In the genomic region with DNA sequence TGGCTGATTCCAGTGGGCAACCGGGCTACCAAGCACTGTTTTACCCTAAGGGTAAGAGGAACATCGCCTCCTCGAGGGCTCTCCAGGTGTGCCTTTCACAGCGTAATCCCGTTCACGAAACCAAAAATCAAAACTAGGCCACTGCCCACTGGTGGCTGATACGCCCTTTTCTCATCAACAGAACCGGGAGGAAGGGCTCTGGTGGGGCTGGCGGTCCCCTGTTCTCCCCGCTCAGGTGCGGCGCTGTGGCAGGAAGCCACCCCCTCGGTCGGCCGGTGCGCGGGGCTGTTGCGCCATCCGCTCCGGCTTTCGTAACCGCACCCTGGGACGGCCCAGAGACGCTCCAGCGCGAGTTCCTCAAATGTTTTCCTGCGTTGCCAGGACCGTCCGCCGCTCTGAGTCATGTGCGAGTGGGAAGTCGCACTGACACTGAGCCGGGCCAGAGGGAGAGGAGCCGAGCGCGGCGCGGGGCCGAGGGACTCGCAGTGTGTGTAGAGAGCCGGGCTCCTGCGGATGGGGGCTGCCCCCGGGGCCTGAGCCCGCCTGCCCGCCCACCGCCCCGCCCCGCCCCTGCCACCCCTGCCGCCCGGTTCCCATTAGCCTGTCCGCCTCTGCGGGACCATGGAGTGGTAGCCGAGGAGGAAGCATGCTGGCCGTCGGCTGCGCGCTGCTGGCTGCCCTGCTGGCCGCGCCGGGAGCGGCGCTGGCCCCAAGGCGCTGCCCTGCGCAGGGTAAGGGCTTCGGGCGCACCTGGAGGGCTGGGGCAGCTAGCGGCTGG, we compare ENCODE assay signal across 8 cellular contexts. TPM values are rescaled to one million over a fixed set of nuclear protein-coding genes. Genes with fewer than 3 reads are reported as not detected.
DNase-seq lines count a peak whose midpoint lies in the region; ATAC-seq and TF ChIP-seq lines count a peak whose summit lies in the region.

Gene IL6R, plus strand, starts transcription at position 360 of the 778 bp plus-strand sequence. Its CDS starts 287 bp downstream, at position 647.

- H3K9me3 ChIP-seq in colonic mucosa (no peaks in the 10 kb centered on the region), spleen (no peaks in the 10 kb centered on the region)

- H3K9ac ChIP-seq in colonic mucosa (ENCODE audit: low read depth in 2 of 2, low read length in 2 of 2) = peak within 1 kb of the TSS; percentile 87 to 94

- peak in 1 of 3 donors; percentile 46 for TF ChIP-seq POLR2A in spleen (IDR thresholded peaks at IDR 0.05)

- 0 to 1% (median 1%) methylated on average over 19 to 67 of the region's 67 CpGs for WGBS in spleen, 5 donors

- peak within 1 kb of the TSS; percentile 92 for H3K27ac ChIP-seq in colonic mucosa
- peak within 1 kb of the TSS; percentile 82 to 99 (median 94) for H3K27ac ChIP-seq in spleen

- intact Hi-C loops in colonic mucosa (cut with DNase I) (loop anchor here (5.0 kb wide), 1 partner anchor 72 kb away; no protein-coding TSS in a partner anchor), spleen (cut with DNase I; ENCODE audit: low total_unique reads) (no loop called here)

- peak; percentile 62 for TF ChIP-seq CTCF in colonic mucosa (IDR thresholded peaks at IDR 0.05)
- TF ChIP-seq CTCF in kidney epithelial cell (IDR thresholded peaks at IDR 0.05; ENCODE audit: insufficient read depth, low read length, poor library complexity, severe bottlenecking) = peak; percentile 72
- peak in 9 of 11 experiments; percentile 4 to 69 (median 54) for TF ChIP-seq CTCF in spleen (IDR thresholded peaks at IDR 0.05 in 8 of 11, conservative IDR thresholded peaks at IDR 0.05 in 3 of 11)

- H3K36me3 ChIP-seq in colonic mucosa (no peaks in the 10 kb centered on the region), kidney epithelial cell (ENCODE audit: control insufficient read depth, insufficient read depth, low read length) (no peaks in the 10 kb centered on the region), spleen (no peaks in the 10 kb centered on the region)

- DNase-seq in D341Med (ENCODE audit: low spot score) (peak; percentile 77), NCI-H1694 (lab: John Stamatoyannopoulos, UW) (peak; percentile 42), colonic mucosa (peak; percentile 92), kidney epithelial cell (ENCODE audit: low read depth) (peak; percentile 69), spleen (peak; percentile 96), NCI-H1092 treated with DMSO at 0.1 percent for 48 hours (lab: John Stamatoyannopoulos, UW) (no peak)

- H3K4me1 ChIP-seq in colonic mucosa (peaks cover 11% of the 10 kb centered on the region), spleen (peaks cover 40 to 100% (median 95%) of the 10 kb centered on the region in 6 donors)

- peak; percentile 44 for ATAC-seq in GM21737 (IDR thresholded peaks at IDR 0.05; ENCODE audit: unreplicated experiment)
- ATAC-seq in activated CD4-positive, CD25-positive, alpha-beta regulatory T cell treated with anti-CD3 and anti-CD28 coated beads, Interleukin-2, amount 50 U/mL, for 24 hours = peak; percentile 42 to 50

- peak within 1 kb of the TSS; percentile 56 for H3K4me3 ChIP-seq in colonic mucosa
- H3K4me3 ChIP-seq in kidney epithelial cell (ENCODE audit: low read depth, low read length) = peak within 1 kb of the TSS; percentile 61
- peak within 1 kb of the TSS; percentile 52 to 77 (median 64) for H3K4me3 ChIP-seq in spleen

- H3K27me3 ChIP-seq in colonic mucosa (no peaks in the 10 kb centered on the region), kidney epithelial cell (ENCODE audit: control insufficient read depth, insufficient read depth, low read length) (no peaks in the 10 kb centered on the region), spleen (replicated peaks in 1 of 7) (peaks cover 0 to 9% (median 0%) of the 10 kb centered on the region in 7 donors)

RNA-seq across cellular contexts. Expression of gene IL6R, which starts in this region (rescaled TPM):
- total RNA-seq in colonic mucosa (10 to 100 TPM; 31.7 to 38.2 TPM), kidney epithelial cell (9.6 and 11.7 TPM in 2 replicates), spleen (10 to 100 TPM; 40.3 to 74.5 (median 55.5) TPM)
- polyA plus RNA-seq in spleen = 1 to 10 TPM; 2.8 to 6.1 (median 3.9) TPM
